In genomic region chr17:58339775-58340622, GRCh38 we compare ENCODE assay signal across 11 cellular contexts. TPM values are rescaled to one million over a fixed set of nuclear protein-coding genes. Genes with fewer than 3 reads are reported as not detected.
DNase-seq lines count a peak whose midpoint lies in the region; ATAC-seq, FAIRE-seq and TF ChIP-seq lines count a peak whose summit lies in the region.
"Had no signal": no experiment of that assay in that cellular context is flagged by ENCODE, and none has a peak within 500 bp of the region (broad histone marks: within the 10 kb centered on the region; RNA-seq: fewer than 3 reads in every experiment).

No MANE protein-coding gene starts in this region.

- peak overlapping the region; percentile 29 for H3K4me3 ChIP-seq in left ventricle myocardium inferior

- H3K27me3 ChIP-seq in left ventricle myocardium inferior (ENCODE audit: low read depth), result peaks cover 18% of the 10 kb centered on the region

- H3K27ac Mint-ChIP-seq in activated CD4-positive, alpha-beta T cell treated with anti-CD3 and anti-CD28 coated beads, Interleukin-2, amount 10 ng/mL, durations not matched to agents 24 days and 14 days, result peak overlapping the region; percentile 100
- peak overlapping the region; percentile 100 for H3K27ac Mint-ChIP-seq in T-helper 17 cell
- peak overlapping the region; percentile 99 for H3K27ac Mint-ChIP-seq in stimulated activated naive CD8-positive, alpha-beta T cell treated with anti-CD3 and anti-CD28 coated beads, Interleukin-15, Interleukin-2, amounts not matched to agents 100 ng/mL and 50 ng/mL, for 24 hours

- H3K27ac ChIP-seq in left ventricle myocardium inferior (replicated peaks), result peak overlapping the region; percentile 67

- H3K4me3 Mint-ChIP-seq in activated CD4-positive, alpha-beta T cell treated with anti-CD3 and anti-CD28 coated beads, Interleukin-2, amount 10 ng/mL, durations not matched to agents 24 days and 14 days, result peak overlapping the region; percentile 91
- peak overlapping the region; percentile 100 for H3K4me3 Mint-ChIP-seq in T-helper 17 cell
- H3K4me3 Mint-ChIP-seq in stimulated activated naive CD8-positive, alpha-beta T cell treated with anti-CD3 and anti-CD28 coated beads, Interleukin-15, Interleukin-2, amounts not matched to agents 100 ng/mL and 50 ng/mL, for 24 hours, result peak overlapping the region; percentile 92

- TF ChIP-seq CTCF in left ventricle myocardium inferior (IDR thresholded peaks at IDR 0.05; ENCODE audit: borderline replicate concordance), result no peak
- TF ChIP-seq CTCF in GM13976 (IDR thresholded peaks at IDR 0.05; ENCODE audit: borderline replicate concordance, control extremely low read depth, extremely low read depth, insufficient read depth, missing control alignments), result no peak

- H3K9me3 Mint-ChIP-seq in activated CD4-positive, alpha-beta T cell treated with anti-CD3 and anti-CD28 coated beads, Interleukin-2, amount 10 ng/mL, durations not matched to agents 24 days and 14 days, result no peaks in the 10 kb centered on the region
- H3K9me3 Mint-ChIP-seq in stimulated activated naive CD8-positive, alpha-beta T cell treated with anti-CD3 and anti-CD28 coated beads, Interleukin-15, Interleukin-2, amounts not matched to agents 100 ng/mL and 50 ng/mL, for 24 hours, result no peaks in the 10 kb centered on the region

- peaks cover 70% of the 10 kb centered on the region for H3K4me1 Mint-ChIP-seq in activated CD4-positive, alpha-beta T cell treated with anti-CD3 and anti-CD28 coated beads, Interleukin-2, amount 10 ng/mL, durations not matched to agents 24 days and 14 days
- peaks cover 85% of the 10 kb centered on the region for H3K4me1 Mint-ChIP-seq in T-helper 17 cell
- peaks cover 78% of the 10 kb centered on the region for H3K4me1 Mint-ChIP-seq in stimulated activated naive CD8-positive, alpha-beta T cell treated with anti-CD3 and anti-CD28 coated beads, Interleukin-15, Interleukin-2, amounts not matched to agents 100 ng/mL and 50 ng/mL, for 24 hours (ENCODE audit: low read depth)

- peak; percentile 77 for DNase-seq in activated CD4-positive, alpha-beta T cell treated with anti-CD3 and anti-CD28 coated beads, Interleukin-2, amount 10 ng/mL, durations not matched to agents 24 days and 14 days
- DNase-seq in activated CD4-positive, alpha-beta T cell treated with anti-CD3 and anti-CD28 coated beads, Interleukin-2, amount 50 U/mL, for 1 hour, result no peak
- DNase-seq in T-helper 17 cell, result no peak
- DNase-seq in left ventricle myocardium inferior, result no peak
- DNase-seq in amniotic stem cell (lab: John Stamatoyannopoulos, UW), result no peak
- DNase-seq in GM13976 (ENCODE audit: low spot score), result no peak
- DNase-seq in H54 (ENCODE audit: insufficient read length, low spot score), result no peak

- intact Hi-C loops in activated CD4-positive, alpha-beta T cell treated with anti-CD3 and anti-CD28 coated beads, Interleukin-2, amount 10 ng/mL, durations not matched to agents 24 days and 14 days (cut with micrococcal nuclease), result loop anchor here (2.0 to 10.0 kb wide), 8 partner anchors 13 to 1502 kb away; partner anchors contain the start of genes PRR11, SKA2, SUPT4H1 and VEZF1
- intact Hi-C loops in left ventricle myocardium inferior (cut with micrococcal nuclease), result no loop called here

- H3K36me3 ChIP-seq in left ventricle myocardium inferior, result peaks cover 11% of the 10 kb centered on the region

- H3K4me1 ChIP-seq in left ventricle myocardium inferior, result peaks cover 26% of the 10 kb centered on the region

- in situ Hi-C loops in GM13976 (cut with MboI; ENCODE audit: low sequenced_read_pairs, unreplicated experiment), result no loop called here

- H3K9me3 ChIP-seq in T-helper 17 cell (ENCODE audit: control insufficient read depth, low read length, poor library complexity, severe bottlenecking), result no peaks in the 10 kb centered on the region
- H3K9me3 ChIP-seq in left ventricle myocardium inferior (replicated peaks), result no peaks in the 10 kb centered on the region

- ATAC-seq in T-helper 17 cell, result no peak

- peaks cover 52% of the 10 kb centered on the region for H3K36me3 Mint-ChIP-seq in activated CD4-positive, alpha-beta T cell treated with anti-CD3 and anti-CD28 coated beads, Interleukin-2, amount 10 ng/mL, durations not matched to agents 24 days and 14 days (ENCODE audit: low read depth)
- peaks cover 3% of the 10 kb centered on the region for H3K36me3 Mint-ChIP-seq in T-helper 17 cell (ENCODE audit: low read depth)
- H3K36me3 Mint-ChIP-seq in stimulated activated naive CD8-positive, alpha-beta T cell treated with anti-CD3 and anti-CD28 coated beads, Interleukin-15, Interleukin-2, amounts not matched to agents 100 ng/mL and 50 ng/mL, for 24 hours (ENCODE audit: low read depth), result peaks cover 56% of the 10 kb centered on the region

- H3K27me3 Mint-ChIP-seq in activated CD4-positive, alpha-beta T cell treated with anti-CD3 and anti-CD28 coated beads, Interleukin-2, amount 10 ng/mL, durations not matched to agents 24 days and 14 days, result no peaks in the 10 kb centered on the region
- H3K27me3 Mint-ChIP-seq in T-helper 17 cell, result no peaks in the 10 kb centered on the region
- H3K27me3 Mint-ChIP-seq in stimulated activated naive CD8-positive, alpha-beta T cell treated with anti-CD3 and anti-CD28 coated beads, Interleukin-15, Interleukin-2, amounts not matched to agents 100 ng/mL and 50 ng/mL, for 24 hours, result no peaks in the 10 kb centered on the region

- TF ChIP-seq POLR2A in H54 (IDR thresholded peaks at IDR 0.05; ENCODE audit: low read depth, low read length), result no peak

- no peak for FAIRE-seq in H54 (lab: Jason Lieb, UNC)
- FAIRE-seq: colon had no signal

RNA-seq across cellular contexts. Expression of gene TSPOAP1, which starts 11.4 kb away (rescaled TPM):
- 22.6 and 23.6 TPM in 2 replicates for total RNA-seq in activated CD4-positive, alpha-beta T cell treated with anti-CD3 and anti-CD28 coated beads, Interleukin-2, amount 10 ng/mL, durations not matched to agents 24 days and 14 days
- 10 to 100 TPM; 30.5 to 32.8 TPM for total RNA-seq in T-helper 17 cell
- 12.8 TPM for total RNA-seq in left ventricle myocardium inferior

RNA-seq across cellular contexts. Expression of gene SUPT4H1, which starts 12.0 kb away (rescaled TPM):
- total RNA-seq in activated CD4-positive, alpha-beta T cell treated with anti-CD3 and anti-CD28 coated beads, Interleukin-2, amount 10 ng/mL, durations not matched to agents 24 days and 14 days, result 139 and 143 TPM in 2 replicates
- total RNA-seq in T-helper 17 cell, result 10 to 100 TPM; 41.3 to 50.6 TPM
- 55.2 TPM for total RNA-seq in left ventricle myocardium inferior

RNA-seq across cellular contexts. Expression of gene MPO, which starts 59.3 kb away (rescaled TPM):
- not detected in 2 replicates for total RNA-seq in activated CD4-positive, alpha-beta T cell treated with anti-CD3 and anti-CD28 coated beads, Interleukin-2, amount 10 ng/mL, durations not matched to agents 24 days and 14 days
- total RNA-seq in T-helper 17 cell (under 1 TPM in 1 of 2 donors, not detected in 1; 0.07 TPM), left ventricle myocardium inferior (0.05 TPM)
- total RNA-seq: A673, LHCN-M2 had no signal
